In the genomic region with DNA sequence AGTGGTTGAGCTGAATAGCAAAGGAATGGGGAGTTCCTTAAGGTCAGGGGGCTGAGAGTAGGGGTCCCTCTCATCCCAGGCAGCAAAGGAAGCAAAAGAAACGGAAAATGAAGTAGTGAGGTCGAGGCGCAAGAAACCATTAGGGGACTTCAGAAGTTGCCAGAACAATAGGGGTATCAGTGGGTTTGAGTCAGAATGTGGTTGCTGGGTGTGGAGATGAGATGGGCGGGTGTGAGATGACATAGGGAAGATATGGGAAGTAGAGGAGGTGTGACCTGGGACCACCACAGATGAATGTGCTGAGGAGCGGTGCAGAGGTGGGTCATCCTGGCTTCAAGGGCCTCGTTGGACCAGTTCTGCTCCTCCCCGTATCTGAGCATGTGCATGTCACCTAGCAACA, we compare ENCODE assay signal across 21 cellular contexts. TPM values are rescaled to one million over a fixed set of nuclear protein-coding genes. Genes with fewer than 3 reads are reported as not detected.
DNase-seq lines count a peak whose midpoint lies in the region; ATAC-seq, FAIRE-seq and TF ChIP-seq lines count a peak whose summit lies in the region.
"Had no signal": no experiment of that assay in that cellular context is flagged by ENCODE, and none has a peak within 500 bp of the region (broad histone marks: within the 10 kb centered on the region; RNA-seq: fewer than 3 reads in every experiment).

No MANE protein-coding gene starts in this region.

- H3K9me1 ChIP-seq in K562 (ENCODE audit: control insufficient read depth, insufficient read depth, low read length): no peaks in the 10 kb centered on the region

- H3K4me1 ChIP-seq in A549 (peaks cover 44% of the 10 kb centered on the region), GM23338 (ENCODE audit: insufficient read depth) (peaks cover 14% of the 10 kb centered on the region), K562 (replicated peaks in 1 of 2; ENCODE audit: control insufficient read depth in 2 of 2, insufficient read depth in 2 of 2, low read length in 2 of 2) (peaks cover 21 to 62% of the 10 kb centered on the region in 2 experiments)

- H3K27me3 Mint-ChIP-seq in GM23338 (ENCODE audit: insufficient read depth, low read depth, poor library complexity): no peaks in the 10 kb centered on the region

- no peaks in the 10 kb centered on the region for H3K9me3 ChIP-seq in A549
- H3K9me3 ChIP-seq in K562 (replicated peaks; ENCODE audit: control insufficient read depth, insufficient read depth, low read depth, low read length): no peaks in the 10 kb centered on the region
- H3K9me3 ChIP-seq: Caco-2 had no signal

- H2AFZ ChIP-seq in GM23338 (peak overlapping the region; percentile 48), K562 (ENCODE audit: low read depth, low read length) (peak overlapping the region; percentile 41)
- H2AFZ ChIP-seq: GM23248 had no signal

- intact Hi-C loops in K562 (cut with micrococcal nuclease): no loop called here

- no peaks in the 10 kb centered on the region for H3K79me2 ChIP-seq in GM23338 (replicated peaks; ENCODE audit: insufficient read depth)
- H3K79me2 ChIP-seq in K562 (ENCODE audit: control insufficient read depth, insufficient read depth, low read length): no peaks in the 10 kb centered on the region; the same call in 2 of the 3 replicates

- H3K4me2 ChIP-seq in A549 (no peak overlapping the region), GM23338 (peak overlapping the region; percentile 40; the same call in 1 of the 2 replicates), K562 (ENCODE audit: insufficient read depth, low read length) (peak overlapping the region; percentile 9; the same call in 1 of the 2 replicates)

- H4K20me1 ChIP-seq in GM23338 (replicated peaks; ENCODE audit: insufficient read depth): no peaks in the 10 kb centered on the region
- H4K20me1 ChIP-seq in K562 (replicated peaks; ENCODE audit: control insufficient read depth, insufficient read depth, low read length): no peaks in the 10 kb centered on the region

- ATAC-seq in A549 (no peak), GM23338 (no peak), K562 (no peak)
- peak; percentile 55 for ATAC-seq in stimulated activated effector memory CD8-positive, alpha-beta T cell treated with anti-CD3 and anti-CD28 coated beads, Interleukin-12 subunit alpha, Interleukin-12 subunit beta, amount 100 ng/mL, for 72 hours

- no peaks in the 10 kb centered on the region for H3K27me3 ChIP-seq in GM23338 (ENCODE audit: insufficient read depth)
- H3K27me3 ChIP-seq in K562 (ENCODE audit: control insufficient read depth in 2 of 2, insufficient read depth in 2 of 2, low read length in 2 of 2): no peaks in the 10 kb centered on the region

- H3K27ac Mint-ChIP-seq in GM23338: no peak overlapping the region
- no peak overlapping the region for H3K27ac Mint-ChIP-seq in stimulated activated effector memory CD8-positive, alpha-beta T cell treated with anti-CD3 and anti-CD28 coated beads, Interleukin-12 subunit alpha, Interleukin-12 subunit beta, amount 100 ng/mL, for 72 hours
- H3K27ac Mint-ChIP-seq: CD4-positive, alpha-beta T cell; HFFc6; IgD-negative memory B cell had no signal

- FAIRE-seq in A549 (lab: Jason Lieb, UNC) (no peak), K562 (lab: Jason Lieb, UNC) (no peak)
- FAIRE-seq: A204.1, GM12892, GM18507, HTR-8/SVneo had no signal

- DNase-seq in A549 (ENCODE audit: low read depth in 1 of 2, low spot score in 1 of 2) (no peak), GM23338 (ENCODE audit: low spot score) (no peak), K562 (ENCODE audit: extremely low read depth in 1 of 4, low spot score in 3 of 4) (no peak), NCI-H1930 (lab: John Stamatoyannopoulos, UW) (no peak)
- no peak for DNase-seq in stimulated activated effector memory CD8-positive, alpha-beta T cell treated with anti-CD3 and anti-CD28 coated beads, Interleukin-12 subunit alpha, Interleukin-12 subunit beta, amount 100 ng/mL, for 72 hours (ENCODE audit: low spot score in 2 of 2)
- no peak for DNase-seq in stimulated activated CD8-positive, alpha-beta memory T cell treated with anti-CD3 and anti-CD28 coated beads, Interleukin-4, amount 100 ng/mL, for 48 hours
- DNase-seq: AML-193; Caco-2; CD4-positive, alpha-beta T cell; DMS153; DMS79; GDM1; GM23248; HCEC 1CT; HFFc6 had no signal

- no peak overlapping the region for H3K4me3 ChIP-seq in A549
- no peak overlapping the region for H3K4me3 ChIP-seq in GM23338
- H3K4me3 ChIP-seq in K562: no peak overlapping the region
- H3K4me3 ChIP-seq: GM23248 had no signal

- H3K9me3 Mint-ChIP-seq in GM23338: no peaks in the 10 kb centered on the region
- H3K9me3 Mint-ChIP-seq in stimulated activated effector memory CD8-positive, alpha-beta T cell treated with anti-CD3 and anti-CD28 coated beads, Interleukin-12 subunit alpha, Interleukin-12 subunit beta, amount 100 ng/mL, for 72 hours: no peaks in the 10 kb centered on the region
- H3K9me3 Mint-ChIP-seq: CD4-positive, alpha-beta T cell; HFFc6; IgD-negative memory B cell had no signal

- H3K36me3 ChIP-seq in GM23338 (ENCODE audit: insufficient read depth): no peaks in the 10 kb centered on the region
- H3K36me3 ChIP-seq in K562 (ENCODE audit: control insufficient read depth, insufficient read depth, low read length): no peaks in the 10 kb centered on the region

- CTCF ChIA-PET in A549 (lab: Yijun Ruan, JAX): no interaction called here
- CTCF ChIA-PET in K562 (lab: Yijun Ruan, JAX; ENCODE audit: low intra/inter-chr PET ratio): no interaction called here

- no peaks in the 10 kb centered on the region for H3K36me3 Mint-ChIP-seq in GM23338 (ENCODE audit: low read depth)
- H3K36me3 Mint-ChIP-seq in stimulated activated effector memory CD8-positive, alpha-beta T cell treated with anti-CD3 and anti-CD28 coated beads, Interleukin-12 subunit alpha, Interleukin-12 subunit beta, amount 100 ng/mL, for 72 hours: no peaks in the 10 kb centered on the region
- H3K36me3 Mint-ChIP-seq: IgD-negative memory B cell had no signal

- H3K9me2 ChIP-seq in GM23338 (ENCODE audit: insufficient read depth): no peaks in the 10 kb centered on the region

- peak overlapping the region in 1 of 2 experiments; percentile 9; a peak in 1 of 4 replicates for H3K9ac ChIP-seq in K562 (ENCODE audit: insufficient read depth in 1 of 2, low read depth in 2 of 2, low read length in 2 of 2)
- H3K9ac ChIP-seq: GM23248 had no signal

- no peak overlapping the region for H3K4me3 Mint-ChIP-seq in GM23338
- no peak overlapping the region for H3K4me3 Mint-ChIP-seq in stimulated activated effector memory CD8-positive, alpha-beta T cell treated with anti-CD3 and anti-CD28 coated beads, Interleukin-12 subunit alpha, Interleukin-12 subunit beta, amount 100 ng/mL, for 72 hours
- H3K4me3 Mint-ChIP-seq: CD4-positive, alpha-beta T cell; HFFc6; IgD-negative memory B cell had no signal

- TF ChIP-seq CTCF in A549 (IDR thresholded peaks at IDR 0.05) (no peak), GM23338 (conservative IDR thresholded peaks at IDR 0.05; ENCODE audit: low read depth in 2 of 2) (no peak), K562 (IDR thresholded peaks at IDR 0.05 in 2 of 3, conservative IDR thresholded peaks at IDR 0.05 in 1 of 3; ENCODE audit: insufficient read depth in 2 of 3, low read depth in 1 of 3, low read length in 3 of 3) (no peak)

- H3K27ac ChIP-seq in A549: peak overlapping the region; percentile 36 to 72; a peak in 3 of 6 replicates
- no peak overlapping the region for H3K27ac ChIP-seq in GM23338 (ENCODE audit: low read depth)
- no peak overlapping the region for H3K27ac ChIP-seq in K562 (ENCODE audit: extremely low read depth, low read depth, low read length)
- H3K27ac ChIP-seq: C4-2B, GM23248 had no signal

- WGBS in A549 (ENCODE audit: missing lambda C conversion rate): 92% methylated on average over 7 of the region's 7 CpGs
- 59% methylated on average over 7 of the region's 7 CpGs for WGBS in K562 (ENCODE audit: insufficient coverage, low coverage, missing lambda C conversion rate)

- TF ChIP-seq EP300 in A549 (IDR thresholded peaks at IDR 0.05) (no peak), K562 (IDR thresholded peaks at IDR 0.05; ENCODE audit: low read length) (no peak)

- POLR2A ChIA-PET in A549 (lab: Yijun Ruan, JAX) (no interaction called here), K562 (lab: Yijun Ruan, JAX) (interaction anchor here (1.4 to 3.5 kb wide), 2 partner anchors 13 to 15 kb away, joined by 6 to 26 read pairs; partner anchors contain the start of genes TXNDC2 and VAPA)

- in situ Hi-C loops in K562 (cut with MboI): no loop called here

- no peak for TF ChIP-seq RAD21 in A549 (conservative IDR thresholded peaks at IDR 0.05 in 1 of 2, IDR thresholded peaks at IDR 0.05 in 1 of 2)
- no peak for TF ChIP-seq RAD21 in K562 (CRISPR knock-in tag; conservative IDR thresholded peaks at IDR 0.05 in 1 of 2, IDR thresholded peaks at IDR 0.05 in 1 of 2)

- no TSS peak for BruUV-seq in K562 (replicated peaks; lab: Mats Ljungman, UMichigan)

- no peak for TF ChIP-seq POLR2A in A549 (IDR thresholded peaks at IDR 0.05; ENCODE audit: low read length)
- TF ChIP-seq POLR2A in K562 (conservative IDR thresholded peaks at IDR 0.05): no peak

- no peaks in the 10 kb centered on the region for H3F3A ChIP-seq in GM23338 (replicated peaks; ENCODE audit: low read depth)

- H3K4me1 Mint-ChIP-seq in GM23338: peaks cover 13% of the 10 kb centered on the region
- H3K4me1 Mint-ChIP-seq in stimulated activated effector memory CD8-positive, alpha-beta T cell treated with anti-CD3 and anti-CD28 coated beads, Interleukin-12 subunit alpha, Interleukin-12 subunit beta, amount 100 ng/mL, for 72 hours: no peaks in the 10 kb centered on the region

RNA-seq across cellular contexts. Expression of gene VAPA, which starts 13.1 kb away (rescaled TPM):
- polyA plus RNA-seq in A549 (2011; rRNA removed): 356 and 391 TPM in 2 replicates
- 99.8 and 102 TPM in 2 replicates for polyA plus RNA-seq in A549 (2012; cell fraction: cytosol; rRNA removed)
- 37.3 and 47.0 TPM in 2 replicates for polyA plus RNA-seq in A549 (2012; cell fraction: nucleus; rRNA removed)
- 158 to 166 TPM (median 161 TPM) in 3 replicates for polyA plus RNA-seq in A549 (2017; fragmentation: RNase III; extraction: RNeasy Plus Mini Kit Qiagen cat#74134 plus additional on column Dnase treatment)
- polyA minus RNA-seq in A549 (2011; rRNA and poly(A)+ RNA removed): 72.5 and 89.1 TPM in 2 replicates
- total RNA-seq in GM23338 (2014; rRNA removed; shearing (Covaris generic)): 166 and 178 TPM in 2 replicates
- polyA plus RNA-seq in GM23338 (2016; fragmentation: Nextera tagmentation; extraction: Ambion mirVana): 158 and 162 TPM in 2 replicates
- total RNA-seq in K562 (2011; cell fraction: chromatin; rRNA removed; ENCODE audit: low replicate concordance): 131 and 315 TPM in 2 replicates
- total RNA-seq in K562 (2011; cell fraction: nucleolus; rRNA removed): 118 and 122 TPM in 2 replicates
- total RNA-seq in K562 (2011; cell fraction: nucleoplasm; rRNA removed): 147 and 249 TPM in 2 replicates
- 516 and 526 TPM in 2 replicates for total RNA-seq in K562 (2014; rRNA removed)
- 624 and 729 TPM in 2 replicates for total RNA-seq in K562 (2014; rRNA removed; fragmentation: Illumina TruSeq; extraction: Trizol)
- total RNA-seq in K562 (2015; rRNA removed; fragmentation: Illumina TruSeq; extraction: Trizol): 726 and 732 TPM in 2 replicates
- total RNA-seq in K562 (2021): 504 and 509 TPM in 2 replicates
- polyA plus RNA-seq in K562 (2011; rRNA removed): 544 and 809 TPM in 2 replicates
- 202 and 314 TPM in 2 replicates for polyA plus RNA-seq in K562 (2011; cell fraction: cytosol; rRNA removed)
- 169 and 199 TPM in 2 replicates for polyA plus RNA-seq in K562 (2011; cell fraction: nucleus; rRNA removed)
- polyA plus RNA-seq in K562 (2012): 376 and 498 TPM in 2 replicates
- 790 and 902 TPM in 2 replicates for polyA plus RNA-seq in K562 (2014; fragmentation: Illumina TruSeq; extraction: Trizol)
- 100 to 1,000 TPM; 219 to 224 TPM for polyA plus RNA-seq in K562 (2014; fragmentation: Nextera tagmentation; extraction: Ambion mirVana)
- polyA plus RNA-seq in K562 (2014; rRNA removed): 455 and 489 TPM in 2 replicates
- 866 and 913 TPM in 2 replicates for polyA minus RNA-seq in K562 (2011; rRNA and poly(A)+ RNA removed)
- 292 and 382 TPM in 2 replicates for polyA minus RNA-seq in K562 (2011; cell fraction: cytosol; rRNA and poly(A)+ RNA removed)
- 176 and 203 TPM in 2 replicates for polyA minus RNA-seq in K562 (2011; cell fraction: nucleus; rRNA and poly(A)+ RNA removed)

RNA-seq across cellular contexts. Expression of gene TXNDC2, which starts 14.9 kb away (rescaled TPM):
- polyA plus RNA-seq in A549 (2011; rRNA removed) (0.16 TPM in 1 of 2 replicates, not detected in the other), A549 (2017; fragmentation: RNase III; extraction: RNeasy Plus Mini Kit Qiagen cat#74134 plus additional on column Dnase treatment) (0.06 to 0.12 TPM in 2 of 3 replicates, not detected in the other), GM23338 (2016; fragmentation: Nextera tagmentation; extraction: Ambion mirVana) (0.16 TPM in 1 of 2 replicates, not detected in the other), K562 (2011; rRNA removed) (0.79 and 2.3 TPM in 2 replicates), K562 (2014; fragmentation: Illumina TruSeq; extraction: Trizol) (4.8 and 4.9 TPM in 2 replicates), K562 (2014; fragmentation: Nextera tagmentation; extraction: Ambion mirVana) (1 to 10 TPM; 1.2 to 2.3 TPM), K562 (2014; rRNA removed) (1.4 and 2.5 TPM in 2 replicates)
- 0.05 and 0.09 TPM in 2 replicates for polyA plus RNA-seq in A549 (2012; cell fraction: cytosol; rRNA removed)
- polyA plus RNA-seq in A549 (2012; cell fraction: nucleus; rRNA removed): 0.12 TPM in 1 of 2 replicates, not detected in the other
- polyA minus RNA-seq in A549 (2011; rRNA and poly(A)+ RNA removed): 0.37 TPM in 1 of 2 replicates, not detected in the other
- total RNA-seq in GM23338 (2014; rRNA removed; shearing (Covaris generic)): not detected in 2 replicates
- total RNA-seq in K562 (2011; cell fraction: chromatin; rRNA removed; ENCODE audit: low replicate concordance): 2.8 and 4.0 TPM in 2 replicates
- total RNA-seq in K562 (2011; cell fraction: nucleolus; rRNA removed): 1.7 and 2.8 TPM in 2 replicates
- total RNA-seq in K562 (2011; cell fraction: nucleoplasm; rRNA removed): 2.3 and 2.6 TPM in 2 replicates
- total RNA-seq in K562 (2014; rRNA removed) (1.3 TPM in 2 replicates), K562 (2014; rRNA removed; fragmentation: Illumina TruSeq; extraction: Trizol) (1.6 and 1.7 TPM in 2 replicates), K562 (2015; rRNA removed; fragmentation: Illumina TruSeq; extraction: Trizol) (2.3 and 2.5 TPM in 2 replicates), K562 (2021) (2.0 and 3.8 TPM in 2 replicates)
- 0.55 and 2.2 TPM in 2 replicates for polyA plus RNA-seq in K562 (2011; cell fraction: cytosol; rRNA removed)
- polyA plus RNA-seq in K562 (2011; cell fraction: nucleus; rRNA removed): 0.83 and 4.6 TPM in 2 replicates
- 1.5 and 3.3 TPM in 2 replicates for polyA plus RNA-seq in K562 (2012)
- 2.8 and 5.4 TPM in 2 replicates for polyA minus RNA-seq in K562 (2011; rRNA and poly(A)+ RNA removed)
- 0.73 and 3.0 TPM in 2 replicates for polyA minus RNA-seq in K562 (2011; cell fraction: cytosol; rRNA and poly(A)+ RNA removed)
- 1.8 and 4.7 TPM in 2 replicates for polyA minus RNA-seq in K562 (2011; cell fraction: nucleus; rRNA and poly(A)+ RNA removed)
- total RNA-seq: Caco-2; CD4-positive, alpha-beta T cell; GM23248 had no signal
- polyA plus RNA-seq: GM23248, IgD-negative memory B cell had no signal

Comparison
In these comparisons a context has a peak if more than half of its experiments do, and no peak if none do; other contexts are left out.
1. H3K27ac ChIP-seq: peak in A549 (2 of 2); none in GM23338 (single experiment) and K562 (single experiment).